In genomic region chr14:81187832-81188522, GRCh38 we compare ENCODE assay signal across 16 cellular contexts. TPM values are rescaled to one million over a fixed set of nuclear protein-coding genes. Genes with fewer than 3 reads are reported as not detected.
DNase-seq lines count a peak whose midpoint lies in the region; ATAC-seq and TF ChIP-seq lines count a peak whose summit lies in the region.
"Had no signal": no experiment of that assay in that cellular context is flagged by ENCODE, and none has a peak within 500 bp of the region (broad histone marks: within the 10 kb centered on the region; RNA-seq: fewer than 3 reads in every experiment).

No MANE protein-coding gene starts in this region.

- no peak for TF ChIP-seq CTCF in thyroid gland (IDR thresholded peaks at IDR 0.05)
- TF ChIP-seq CTCF in adrenal gland (IDR thresholded peaks at IDR 0.05) = no peak

- H3K27ac ChIP-seq in thyroid gland (no peak overlapping the region), adrenal gland (no peak overlapping the region)
- H3K27ac ChIP-seq: parathyroid adenoma, tibial nerve had no signal

- intact Hi-C loops in thyroid gland (cut with DNase I) = no loop called here
- intact Hi-C loops in adrenal gland (cut with DNase I) = no loop called here

- 94 to 96% methylated on average over 5 of the region's 5 CpGs for WGBS in thyroid gland, 2 donors
- 89 to 97% (median 93%) methylated on average over 5 of the region's 5 CpGs for WGBS in adrenal gland, 4 donors

- ATAC-seq in activated CD4-positive, CD25-positive, alpha-beta regulatory T cell treated with anti-CD3 and anti-CD28 coated beads, Interleukin-2, amount 50 U/mL, for 24 hours = peak; percentile 75 to 77
- ATAC-seq in GM21723 (IDR thresholded peaks at IDR 0.05; ENCODE audit: unreplicated experiment) (peak; percentile 87), HG03196 (IDR thresholded peaks at IDR 0.05; ENCODE audit: unreplicated experiment) (peak; percentile 82)
- peak; percentile 24 for ATAC-seq in effector memory CD8-positive, alpha-beta T cell (replicated peaks)
- ATAC-seq: left lobe of liver had no signal

- H3K27ac Mint-ChIP-seq in effector memory CD8-positive, alpha-beta T cell = peak overlapping the region; percentile 32 to 80

- H3K4me3 ChIP-seq in thyroid gland (replicated peaks in 1 of 3) (no peak overlapping the region), adrenal gland (no peak overlapping the region)
- H3K4me3 ChIP-seq: tibial nerve had no signal

- H3K9me3 Mint-ChIP-seq in effector memory CD8-positive, alpha-beta T cell = no peaks in the 10 kb centered on the region

- H3K36me3 Mint-ChIP-seq in effector memory CD8-positive, alpha-beta T cell (ENCODE audit: insufficient read depth) = peaks cover 56% of the 10 kb centered on the region

- peaks cover 15 to 16% of the 10 kb centered on the region in 2 donors for H3K36me3 ChIP-seq in thyroid gland
- peaks cover 0 to 9% of the 10 kb centered on the region in 2 donors for H3K36me3 ChIP-seq in adrenal gland (replicated peaks in 1 of 2)

- H3K4me3 Mint-ChIP-seq in effector memory CD8-positive, alpha-beta T cell = peak overlapping the region in 1 of 2 donors; percentile 31

- TF ChIP-seq POLR2A in thyroid gland (IDR thresholded peaks at IDR 0.05) (no peak), adrenal gland (IDR thresholded peaks at IDR 0.05) (no peak)

- H3K27me3 Mint-ChIP-seq in effector memory CD8-positive, alpha-beta T cell = no peaks in the 10 kb centered on the region

- no peak for DNase-seq in activated CD4-positive, CD25-positive, alpha-beta regulatory T cell treated with anti-CD3 and anti-CD28 coated beads, Interleukin-2, amount 50 U/mL, for 72 hours
- DNase-seq in effector memory CD8-positive, alpha-beta T cell = no peak
- DNase-seq in putamen (ENCODE audit: low spot score) = no peak
- no peak for DNase-seq in thyroid gland
- DNase-seq in adrenal gland = no peak
- DNase-seq: 8988T; activated T-cell treated with anti-CD3 and anti-CD28 coated beads for 4 hours; DND-41; NCI-H748 treated with DMSO at 0.1 percent for 48 hours; stimulated activated CD4-positive, alpha-beta T cell treated with anti-CD3 and anti-CD28 coated beads, Interleukin-2, amount 100 ng/mL, for 48 hours had no signal

- H3K4me1 Mint-ChIP-seq in effector memory CD8-positive, alpha-beta T cell (ENCODE audit: low read depth in 2 of 2) = peaks cover 24 to 28% of the 10 kb centered on the region in 2 donors

- H3K27me3 ChIP-seq in thyroid gland (no peaks in the 10 kb centered on the region), adrenal gland (no peaks in the 10 kb centered on the region)
- H3K27me3 ChIP-seq: tibial nerve had no signal

- H3K4me1 ChIP-seq in thyroid gland (peaks cover 3 to 5% of the 10 kb centered on the region in 2 donors), adrenal gland (replicated peaks in 1 of 2) (peaks cover 0 to 20% of the 10 kb centered on the region in 2 donors)
- H3K4me1 ChIP-seq: parathyroid adenoma had no signal

- H3K9me3 ChIP-seq in thyroid gland (no peaks in the 10 kb centered on the region), adrenal gland (replicated peaks in 1 of 3) (no peaks in the 10 kb centered on the region)
- H3K9me3 ChIP-seq: tibial nerve had no signal

RNA-seq across cellular contexts. Expression of gene GTF2A1, which starts 32.8 kb away (rescaled TPM):
- total RNA-seq in thyroid gland (10 to 100 TPM; 31.4 to 51.7 (median 39.7) TPM), adrenal gland (10 to 100 TPM; 18.9 to 51.4 (median 29.4) TPM)
- 10 to 100 TPM in 1 of 3 donors, 1 to 10 TPM in 2; 4.3 to 41.2 (median 5.1) TPM for polyA plus RNA-seq in adrenal gland

Comparison
In these comparisons a context has a peak if more than half of its experiments do, and no peak if none do; other contexts are left out.
1. ATAC-seq: peak in every context shown above with its lines; median percentile 87 in GM21723; 82 in HG03196; 76 in activated CD4-positive, CD25-positive, alpha-beta regulatory T cell treated with anti-CD3 and anti-CD28 coated beads, Interleukin-2, amount 50 U/mL, for 24 hours; 24 in effector memory CD8-positive, alpha-beta T cell.